11 cellular contexts compared by ENCODE assay signal in genomic region chr22:21753374-21754111, GRCh38.
"Had no signal": no experiment of that assay in that cellular context is flagged by ENCODE, and none has a peak within 500 bp of the region (broad histone marks: within the 10 kb centered on the region; RNA-seq: fewer than 3 reads in every experiment).

No MANE protein-coding gene starts in this region.

- H3K27me3 Mint-ChIP-seq: activated B cell treated with CpG ODN at 0.5 μM for 24 hours; activated CD4-positive, alpha-beta T cell treated with anti-CD3 and anti-CD28 coated beads, Interleukin-2, amount 10 ng/mL, durations not matched to agents 24 days and 14 days; natural killer cell treated with Interleukin-12 subunit alpha and Interleukin-12 subunit beta and Interleukin-15 and Interleukin-18, amount 100 ng/mL, for 72 hours had no signal

- H3K4me3 Mint-ChIP-seq: activated B cell treated with CpG ODN at 0.5 μM for 24 hours; activated CD4-positive, alpha-beta T cell treated with anti-CD3 and anti-CD28 coated beads, Interleukin-2, amount 10 ng/mL, durations not matched to agents 24 days and 14 days; endodermal cell; natural killer cell treated with Interleukin-12 subunit alpha and Interleukin-12 subunit beta and Interleukin-15 and Interleukin-18, amount 100 ng/mL, for 72 hours; T-helper 1 cell treated with Interleukin-12 subunit alpha and Interleukin-12 subunit beta and Interleukin-4 antibody, amounts not matched to agents 30 μg/mL and 1 μg/mL, for 36 hours had no signal

- H3K9me3 Mint-ChIP-seq: activated B cell treated with CpG ODN at 0.5 μM for 24 hours; activated CD4-positive, alpha-beta T cell treated with anti-CD3 and anti-CD28 coated beads, Interleukin-2, amount 10 ng/mL, durations not matched to agents 24 days and 14 days; activated naive CD4-positive, alpha-beta T cell treated with anti-CD3 and anti-CD28 coated beads, Interleukin-2, amount 50 U/mL, for 72 hours; endodermal cell; natural killer cell treated with Interleukin-12 subunit alpha and Interleukin-12 subunit beta and Interleukin-15 and Interleukin-18, amount 100 ng/mL, for 72 hours; T-helper 1 cell treated with Interleukin-12 subunit alpha and Interleukin-12 subunit beta and Interleukin-4 antibody, amounts not matched to agents 30 μg/mL and 1 μg/mL, for 36 hours had no signal

- H3K27me3 ChIP-seq: sigmoid colon had no signal

- H3K27ac Mint-ChIP-seq: activated CD4-positive, alpha-beta T cell treated with anti-CD3 and anti-CD28 coated beads, Interleukin-2, amount 10 ng/mL, durations not matched to agents 24 days and 14 days; activated naive CD4-positive, alpha-beta T cell treated with anti-CD3 and anti-CD28 coated beads, Interleukin-2, amount 50 U/mL, for 72 hours; endodermal cell; T-helper 1 cell treated with Interleukin-12 subunit alpha and Interleukin-12 subunit beta and Interleukin-4 antibody, amounts not matched to agents 30 μg/mL and 1 μg/mL, for 36 hours had no signal

- DNase-seq: activated CD4-positive, alpha-beta T cell treated with anti-CD3 and anti-CD28 coated beads, Interleukin-2, amount 10 ng/mL, durations not matched to agents 24 days and 14 days; activated effector memory CD4-positive, alpha-beta T cell treated with Interleukin-2 at 50 U/mL for 16 hours; endodermal cell; mammary epithelial cell; sigmoid colon; stimulated activated CD4-positive, alpha-beta T cell treated with anti-CD3 and anti-CD28 coated beads, Interleukin-12 subunit alpha, Interleukin-12 subunit beta, amount 100 ng/mL, for 4 hours; stimulated activated naive CD4-positive, alpha-beta T cell treated with Interleukin-2 at 50 U/mL for 16 hours had no signal

- H3K9me3 ChIP-seq: sigmoid colon had no signal

- H3K4me3 ChIP-seq: sigmoid colon had no signal

- ATAC-seq: activated naive CD4-positive, alpha-beta T cell treated with anti-CD3 and anti-CD28 coated beads, Interleukin-2, amount 50 U/mL, for 72 hours had no signal
